17 cellular contexts compared by ENCODE assay signal in genomic region chr4:162838671-162839070, GRCh38.
A peak's percentile ranks its signal among the peaks of the same experiment; 100 is the strongest.
DNase-seq lines count a peak whose midpoint lies in the region; ATAC-seq, FAIRE-seq and TF ChIP-seq lines count a peak whose summit lies in the region.
"Had no signal": no experiment of that assay in that cellular context is flagged by ENCODE, and none has a peak within 500 bp of the region (broad histone marks: within the 10 kb centered on the region; RNA-seq: fewer than 3 reads in every experiment).

No MANE protein-coding gene starts in this region.

- no peaks in the 10 kb centered on the region for H3K27me3 ChIP-seq in PC-3 (ENCODE audit: low read length)
- H3K27me3 ChIP-seq: BE2C had no signal

- FAIRE-seq in urothelium cell line (lab: Jason Lieb, UNC) = no peak
- FAIRE-seq: A549, H1 had no signal

- no peak for TF ChIP-seq CTCF in PC-3 (conservative IDR thresholded peaks at IDR 0.05; ENCODE audit: low read depth, low read length)

- H3K27ac ChIP-seq in PC-3 (ENCODE audit: low read length) = no peak overlapping the region
- H3K27ac ChIP-seq: A549, C4-2B had no signal

- no peak overlapping the region for H2AFZ ChIP-seq in PC-3 (ENCODE audit: low read length)

- H3F3A ChIP-seq in PC-3 (ENCODE audit: low read length, unreplicated experiment) = no peaks in the 10 kb centered on the region

- CTCF ChIA-PET in PC-3 (lab: Charles Lee) = no interaction called here

- H3K4me2 ChIP-seq in PC-3 (ENCODE audit: low read length) = no peak overlapping the region
- H3K4me2 ChIP-seq: A549 had no signal

- BruUV-seq in PC-3 (replicated peaks; lab: Mats Ljungman, UMichigan) = no TSS peak

- H3K4me3 ChIP-seq in PC-3 (ENCODE audit: low read length) = no peak overlapping the region
- H3K4me3 ChIP-seq: A549 had no signal

- H4K20me1 ChIP-seq in PC-3 (ENCODE audit: low read length) = no peaks in the 10 kb centered on the region

- peak; percentile 96 for ATAC-seq in PC-3
- peak; percentile 91 for ATAC-seq in left colon
- ATAC-seq: A549 had no signal

- POLR2A ChIA-PET in PC-3 (lab: Charles Lee; ENCODE audit: unreplicated experiment) = no interaction called here

- intact Hi-C loops in PC-3 (cut with micrococcal nuclease) = no loop called here
- intact Hi-C loops in left colon (cut with DNase I, micrococcal nuclease) = no loop called here

- H3K79me2 ChIP-seq in PC-3 (ENCODE audit: low read length) = no peaks in the 10 kb centered on the region

- H3K36me3 ChIP-seq in PC-3 (ENCODE audit: low read depth, low read length) = no peaks in the 10 kb centered on the region
- H3K36me3 ChIP-seq: BE2C had no signal

- H3K9ac ChIP-seq in PC-3 (ENCODE audit: low read length) = no peak overlapping the region

- DNase-seq in HT1080 (ENCODE audit: low read depth) (peak; percentile 49), PC-3 (peak; percentile 72), left colon (peak; percentile 13 to 33), urothelium cell line (ENCODE audit: low spot score) (peak; percentile 50), activated gamma-delta T cell (lab: John Stamatoyannopoulos, UW) (no peak), DMS153 treated with DMSO at 0.1 percent for 48 hours (lab: John Stamatoyannopoulos, UW; ENCODE audit: unreplicated experiment) (no peak)
- no peak for DNase-seq in stimulated activated CD4-positive, alpha-beta T cell treated with anti-CD3 and anti-CD28 coated beads, Interleukin-4, amount 100 ng/mL, for 1 hour
- DNase-seq: BE2C; CD4-positive, alpha-beta memory T cell; DMS79 treated with DMSO at 0.1 percent for 48 hours; GF-D8; HCEC 1CT; HFFc6; IMR-90 had no signal

- no peaks in the 10 kb centered on the region for H3K9me3 ChIP-seq in PC-3 (ENCODE audit: low read length)
- H3K9me3 ChIP-seq: A549, BE2C had no signal

- no peaks in the 10 kb centered on the region for H3K9me2 ChIP-seq in PC-3 (replicated peaks; ENCODE audit: low read length)

- no peaks in the 10 kb centered on the region for H3K4me1 ChIP-seq in PC-3 (ENCODE audit: insufficient read depth, low read length)
- H3K4me1 ChIP-seq: A549, BE2C had no signal

Comparison
In these comparisons a context has a peak if more than half of its experiments do, and no peak if none do; other contexts are left out.
1. DNase-seq: peak in HT1080 (single experiment), PC-3 (single experiment), left colon (2 of 2) and urothelium cell line (single experiment); none in activated gamma-delta T cell (single experiment), DMS153 treated with DMSO at 0.1 percent for 48 hours (single experiment) and stimulated activated CD4-positive, alpha-beta T cell treated with anti-CD3 and anti-CD28 coated beads, Interleukin-4, amount 100 ng/mL, for 1 hour (single experiment).